Comparison of ENCODE assay signal across 2 cellular contexts in the genomic region with DNA sequence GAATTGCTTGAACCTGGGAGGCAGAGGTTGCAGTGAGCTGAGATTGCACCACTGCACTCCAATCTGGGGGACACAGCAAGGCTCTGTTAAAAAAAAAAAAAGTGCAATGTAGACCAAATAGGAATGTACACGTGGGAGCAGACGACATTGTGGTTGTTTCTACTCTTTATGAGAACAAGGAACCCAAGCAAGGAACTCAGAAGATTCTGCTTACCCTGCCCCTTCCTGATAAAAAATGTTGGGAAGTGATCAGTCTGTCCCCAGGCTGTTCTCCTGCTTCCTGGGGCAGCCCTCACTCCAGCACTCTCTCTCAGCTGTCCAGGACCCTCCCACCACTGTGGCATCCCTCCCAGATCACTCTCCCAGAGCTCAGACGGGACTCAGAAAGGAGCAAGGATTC.
TF ChIP-seq lines count a peak whose summit lies in the region.

No MANE protein-coding gene starts in this region.

TF ChIP-seq in liver, 16 proteins besides CTCF, POLR2A, EP300 and RAD21 (continued from another document):
- TF ChIP-seq NR2F2 (IDR thresholded peaks at IDR 0.05): peak; percentile 36

TF ChIP-seq in HepG2, 621 proteins besides CTCF, POLR2A, EP300 and RAD21 (continued from another document):
- TF ChIP-seq GATAD1 (CRISPR knock-in tag; IDR thresholded peaks at IDR 0.05) (no peak), ZNF878 (CRISPR knock-in tag; IDR thresholded peaks at IDR 0.05) (no peak), NFRKB (IDR thresholded peaks at IDR 0.05) (no peak), ZNF792 (CRISPR knock-in tag; IDR thresholded peaks at IDR 0.05) (no peak), GLI4 (CRISPR knock-in tag; IDR thresholded peaks at IDR 0.05; ENCODE audit: borderline replicate concordance) (no peak), HES4 (CRISPR knock-in tag; IDR thresholded peaks at IDR 0.05; ENCODE audit: borderline replicate concordance) (no peak), ZNF326 (CRISPR knock-in tag; IDR thresholded peaks at IDR 0.05; ENCODE audit: borderline replicate concordance) (no peak), ZNF761 (CRISPR knock-in tag; conservative IDR thresholded peaks at IDR 0.05) (no peak), PLRG1 (conservative IDR thresholded peaks at IDR 0.05) (no peak)
- TF ChIP-seq, protein P1, sequence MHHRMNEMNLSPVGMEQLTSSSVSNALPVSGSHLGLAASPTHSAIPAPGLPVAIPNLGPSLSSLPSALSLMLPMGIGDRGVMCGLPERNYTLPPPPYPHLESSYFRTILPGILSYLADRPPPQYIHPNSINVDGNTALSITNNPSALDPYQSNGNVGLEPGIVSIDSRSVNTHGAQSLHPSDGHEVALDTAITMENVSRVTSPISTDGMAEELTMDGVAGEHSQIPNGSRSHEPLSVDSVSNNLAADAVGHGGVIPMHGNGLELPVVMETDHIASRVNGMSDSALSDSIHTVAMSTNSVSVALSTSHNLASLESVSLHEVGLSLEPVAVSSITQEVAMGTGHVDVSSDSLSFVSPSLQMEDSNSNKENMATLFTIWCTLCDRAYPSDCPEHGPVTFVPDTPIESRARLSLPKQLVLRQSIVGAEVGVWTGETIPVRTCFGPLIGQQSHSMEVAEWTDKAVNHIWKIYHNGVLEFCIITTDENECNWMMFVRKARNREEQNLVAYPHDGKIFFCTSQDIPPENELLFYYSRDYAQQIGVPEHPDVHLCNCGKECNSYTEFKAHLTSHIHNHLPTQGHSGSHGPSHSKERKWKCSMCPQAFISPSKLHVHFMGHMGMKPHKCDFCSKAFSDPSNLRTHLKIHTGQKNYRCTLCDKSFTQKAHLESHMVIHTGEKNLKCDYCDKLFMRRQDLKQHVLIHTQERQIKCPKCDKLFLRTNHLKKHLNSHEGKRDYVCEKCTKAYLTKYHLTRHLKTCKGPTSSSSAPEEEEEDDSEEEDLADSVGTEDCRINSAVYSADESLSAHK (CRISPR knock-in tag; IDR thresholded peaks at IDR 0.05; ENCODE audit: borderline replicate concordance): no peak
- TF ChIP-seq, protein P2, sequence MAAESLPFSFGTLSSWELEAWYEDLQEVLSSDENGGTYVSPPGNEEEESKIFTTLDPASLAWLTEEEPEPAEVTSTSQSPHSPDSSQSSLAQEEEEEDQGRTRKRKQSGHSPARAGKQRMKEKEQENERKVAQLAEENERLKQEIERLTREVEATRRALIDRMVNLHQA (CRISPR knock-in tag; IDR thresholded peaks at IDR 0.05): no peak
- TF ChIP-seq, protein P3, sequence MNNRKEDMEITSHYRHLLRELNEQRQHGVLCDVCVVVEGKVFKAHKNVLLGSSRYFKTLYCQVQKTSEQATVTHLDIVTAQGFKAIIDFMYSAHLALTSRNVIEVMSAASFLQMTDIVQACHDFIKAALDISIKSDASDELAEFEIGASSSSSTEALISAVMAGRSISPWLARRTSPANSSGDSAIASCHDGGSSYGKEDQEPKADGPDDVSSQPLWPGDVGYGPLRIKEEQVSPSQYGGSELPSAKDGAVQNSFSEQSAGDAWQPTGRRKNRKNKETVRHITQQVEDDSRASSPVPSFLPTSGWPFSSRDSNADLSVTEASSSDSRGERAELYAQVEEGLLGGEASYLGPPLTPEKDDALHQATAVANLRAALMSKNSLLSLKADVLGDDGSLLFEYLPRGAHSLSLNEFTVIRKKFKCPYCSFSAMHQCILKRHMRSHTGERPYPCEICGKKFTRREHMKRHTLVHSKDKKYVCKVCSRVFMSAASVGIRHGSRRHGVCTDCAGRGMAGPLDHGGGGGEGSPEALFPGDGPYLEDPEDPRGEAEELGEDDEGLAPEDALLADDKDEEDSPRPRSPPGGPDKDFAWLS (CRISPR knock-in tag; IDR thresholded peaks at IDR 0.05; ENCODE audit: borderline replicate concordance): no peak
